In the genomic region with DNA sequence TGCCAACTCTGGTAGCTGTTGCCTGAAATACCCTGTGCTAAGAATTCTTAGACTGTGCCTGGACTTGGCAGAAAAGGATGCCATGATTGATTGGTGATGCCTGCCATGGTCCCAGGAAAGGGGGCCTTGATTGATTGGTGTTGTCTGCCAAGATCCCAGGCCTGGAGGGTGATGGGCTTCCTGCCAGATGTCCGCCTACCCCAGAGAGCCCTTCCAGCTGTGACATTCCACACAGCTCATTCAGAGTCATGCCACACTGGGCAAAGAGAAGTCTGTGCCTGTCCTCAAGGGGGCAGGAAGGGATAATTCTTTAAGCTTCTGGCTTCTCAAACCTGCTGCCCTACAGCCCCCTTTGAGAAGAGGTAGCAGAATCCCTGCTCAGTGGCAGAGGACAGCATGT, we compare ENCODE assay signal across 11 cellular contexts. TPM values are rescaled to one million over a fixed set of nuclear protein-coding genes. Genes with fewer than 3 reads are reported as not detected.
A peak's percentile ranks its signal among the peaks of the same experiment; 100 is the strongest.
DNase-seq lines count a peak whose midpoint lies in the region; FAIRE-seq and TF ChIP-seq lines count a peak whose summit lies in the region.
"Had no signal": no experiment of that assay in that cellular context is flagged by ENCODE, and none has a peak within 500 bp of the region (broad histone marks: within the 10 kb centered on the region; RNA-seq: fewer than 3 reads in every experiment).

No MANE protein-coding gene starts in this region.

- H3K4me1 ChIP-seq in mesendoderm (ENCODE audit: control insufficient read depth, low read depth, low read length), result peaks cover 5% of the 10 kb centered on the region
- H3K4me1 ChIP-seq: upper lobe of left lung had no signal

- no peak overlapping the region for H2AK5ac ChIP-seq in mesendoderm (ENCODE audit: low read length)

- H3K4me2 ChIP-seq in mesendoderm (ENCODE audit: low read length), result no peak overlapping the region

- in situ Hi-C loops in astrocyte of the cerebellum (cut with HindIII; ENCODE audit: low sequenced_read_pairs), result no loop called here

- H3K79me1 ChIP-seq in mesendoderm (ENCODE audit: low read length), result no peaks in the 10 kb centered on the region

- no peaks in the 10 kb centered on the region for H3K79me2 ChIP-seq in mesendoderm (ENCODE audit: control insufficient read depth, insufficient read depth, low read length)

- no peak for FAIRE-seq in GM19239 (lab: Jason Lieb, UNC)

- DNase-seq in DMS 273 (lab: John Stamatoyannopoulos, UW; ENCODE audit: unreplicated experiment), result peak; percentile 74
- DNase-seq in astrocyte of the cerebellum (ENCODE audit: low read depth), result no peak
- DNase-seq in mesendoderm, result peak; percentile 93
- DNase-seq in GM19239 (ENCODE audit: insufficient read length, low spot score), result no peak
- DNase-seq in stimulated activated CD4-positive, alpha-beta T cell treated with anti-CD3 and anti-CD28 coated beads, Interleukin-2, amount 100 ng/mL, for 48 hours, result no peak
- DNase-seq in amygdala (lab: John Stamatoyannopoulos, UW), result no peak
- DNase-seq: activated CD4-positive, alpha-beta T cell treated with anti-CD3 and anti-CD28 coated beads, Interleukin-2, amount 10 ng/mL, durations not matched to agents 24 days and 14 days; head of caudate nucleus; NCI-H2107; upper lobe of left lung had no signal

- H3K36me3 ChIP-seq in mesendoderm (ENCODE audit: control insufficient read depth, insufficient read depth, low read length), result no peaks in the 10 kb centered on the region
- H3K36me3 ChIP-seq: upper lobe of left lung had no signal

- H4K8ac ChIP-seq in mesendoderm (ENCODE audit: low read depth, low read length), result no peak overlapping the region

- no CpG with 5 or more reads among the region's 1 CpG for WGBS in mesendoderm (ENCODE audit: extremely low coverage, insufficient coverage, low lambda C conversion rate)

- no peak overlapping the region for H2BK120ac ChIP-seq in mesendoderm (ENCODE audit: low read depth, low read length)

- no peak overlapping the region for H3K9ac ChIP-seq in mesendoderm (ENCODE audit: low read length)

- no peak overlapping the region for H3K18ac ChIP-seq in mesendoderm (ENCODE audit: low read length)

- no peak overlapping the region for H3K56ac ChIP-seq in mesendoderm (ENCODE audit: low read length)

- H2BK5ac ChIP-seq in mesendoderm (ENCODE audit: low read length), result no peak overlapping the region

- H2BK15ac ChIP-seq in mesendoderm (replicated peaks; ENCODE audit: low read depth), result no peak overlapping the region

- no peak overlapping the region for H3K27ac ChIP-seq in mesendoderm (ENCODE audit: low read depth, low read length)
- H3K27ac ChIP-seq: upper lobe of left lung had no signal

- no peaks in the 10 kb centered on the region for H3K27me3 ChIP-seq in mesendoderm (ENCODE audit: insufficient read depth, low read length, poor library complexity)
- H3K27me3 ChIP-seq: upper lobe of left lung had no signal

- TF ChIP-seq EP300 in Ishikawa (IDR thresholded peaks at IDR 0.05; ENCODE audit: borderline replicate concordance), result peak; percentile 44; the same call in 1 of the 2 replicates

- H3K4ac ChIP-seq in mesendoderm (ENCODE audit: low read depth, low read length), result no peak overlapping the region

- H3K4me3 ChIP-seq in astrocyte of the cerebellum (ENCODE audit: low read depth, low read length), result no peak overlapping the region
- no peak overlapping the region for H3K4me3 ChIP-seq in mesendoderm (ENCODE audit: low read length)
- H3K4me3 ChIP-seq: upper lobe of left lung had no signal

- no peak overlapping the region for H3K23ac ChIP-seq in mesendoderm (ENCODE audit: low read length)

- peak; percentile 78 for TF ChIP-seq RAD21 in Ishikawa (IDR thresholded peaks at IDR 0.05; ENCODE audit: low read depth)

- H4K5ac ChIP-seq in mesendoderm (ENCODE audit: low read length), result no peak overlapping the region

- peak; percentile 1 for TF ChIP-seq CTCF in astrocyte of the cerebellum (IDR thresholded peaks at IDR 0.05; ENCODE audit: low read depth, low read length, missing control alignments)

TF ChIP-seq in Ishikawa, 13 proteins besides CTCF, POLR2A, EP300 and RAD21:
- peak; percentile 50; the same call in 1 of the 2 replicates for TF ChIP-seq TCF12 (IDR thresholded peaks at IDR 0.05; ENCODE audit: low read depth)
- peak; percentile 52; the same call in 1 of the 2 replicates for TF ChIP-seq TEAD4 (IDR thresholded peaks at IDR 0.05)
- no peak for TF ChIP-seq YY1 (IDR thresholded peaks at IDR 0.05; ENCODE audit: low read depth)
- no peak for TF ChIP-seq EGR1 (IDR thresholded peaks at IDR 0.05)
- no peak for TF ChIP-seq ZBTB7A (IDR thresholded peaks at IDR 0.05; ENCODE audit: low read depth)
- peak; percentile 87 for TF ChIP-seq NFIC (IDR thresholded peaks at IDR 0.05)
- no peak for TF ChIP-seq TAF1 (IDR thresholded peaks at IDR 0.05; ENCODE audit: low read depth)
- TF ChIP-seq CEBPB (IDR thresholded peaks at IDR 0.05), result no peak

RNA-seq across cellular contexts. Expression of gene RIMS4, which starts 24.6 kb away (rescaled TPM):
- polyA plus RNA-seq in mesendoderm (2013, experiment 1 of 2), result 9.4 TPM
- polyA plus RNA-seq in mesendoderm (2013, experiment 2 of 2), result 9.5 TPM

RNA-seq across cellular contexts. Expression of gene KCNK15, which starts 40.1 kb away (rescaled TPM):
- 0.55 TPM for polyA plus RNA-seq in mesendoderm (2013, experiment 1 of 2)
- polyA plus RNA-seq in mesendoderm (2013, experiment 2 of 2), result 0.67 TPM

Comparison
In these comparisons a context has a peak if more than half of its experiments do, and no peak if none do; other contexts are left out.
1. DNase-seq: peak in DMS 273 (single experiment) and mesendoderm (single experiment); none in astrocyte of the cerebellum (single experiment), GM19239 (single experiment), stimulated activated CD4-positive, alpha-beta T cell treated with anti-CD3 and anti-CD28 coated beads, Interleukin-2, amount 100 ng/mL, for 48 hours (0 of 2) and amygdala (0 of 56).